ENCODE assay signal across 23 cellular contexts in genomic region chr20:59996112-59996511, GRCh38. TPM values are rescaled to one million over a fixed set of nuclear protein-coding genes. Genes with fewer than 3 reads are reported as not detected.
"Had no signal": no experiment of that assay in that cellular context is flagged by ENCODE, and none has a peak within 500 bp of the region (broad histone marks: within the 10 kb centered on the region; RNA-seq: fewer than 3 reads in every experiment).

No MANE protein-coding gene starts in this region.

- ATAC-seq: gastrocnemius medialis; left lung; natural killer cell; pancreas; sciatic nerve; stimulated activated effector memory CD8-positive, alpha-beta T cell treated with anti-CD3 and anti-CD28 coated beads, Interleukin-12 subunit alpha, Interleukin-12 subunit beta, amount 100 ng/mL, for 72 hours had no signal

- H3K36me3 ChIP-seq: colonic mucosa, gastrocnemius medialis, heart left ventricle, left lung, pancreas, right atrium auricular region, thyroid gland had no signal

- H3K27me3 ChIP-seq: colonic mucosa, gastrocnemius medialis, heart left ventricle, hepatocyte, left lung, pancreas, right atrium auricular region, thyroid gland had no signal

- H3K4me1 ChIP-seq: colonic mucosa, pancreas, thyroid gland had no signal

- FAIRE-seq: kidney, pancreas had no signal

- H3K79me2 ChIP-seq: hepatocyte had no signal

- H3K9me3 ChIP-seq: colonic mucosa, gastrocnemius medialis, heart left ventricle, left lung, lower lobe of right lung, pancreas, right atrium auricular region, stomach, thyroid gland had no signal

- DNase-seq: colonic mucosa; effector CD8-positive, alpha-beta T cell; endodermal cell; gastrocnemius medialis; heart left ventricle; kidney; left lung; lower lobe of right lung; natural killer cell; occipital lobe; pancreas; stimulated activated CD4-positive, alpha-beta T cell treated with anti-CD3 and anti-CD28 coated beads, Interleukin-2, amount 100 ng/mL, for 24 hours; stimulated activated CD4-positive, alpha-beta T cell treated with anti-CD3 and anti-CD28 coated beads, Interleukin-4, amount 100 ng/mL, for 24 hours; stimulated activated naive CD4-positive, alpha-beta T cell treated with Interleukin-2 at 50 U/mL for 16 hours; stomach; thyroid gland; trophoblast cell had no signal

- H3K4me3 ChIP-seq: colonic mucosa, gastrocnemius medialis, heart left ventricle, hepatocyte, left lung, lower lobe of right lung, pancreas, right atrium auricular region, stomach, thyroid gland had no signal

- H2AFZ ChIP-seq: hepatocyte had no signal

- H3K27ac ChIP-seq: colonic mucosa, gastrocnemius medialis, heart left ventricle, hepatocyte, left lung, lower lobe of right lung, pancreas, right atrium auricular region, stomach, thyroid gland had no signal

- H3K4me2 ChIP-seq: hepatocyte had no signal

RNA-seq across cellular contexts. Expression of gene CDH26, which starts 37.9 kb away (rescaled TPM):
- total RNA-seq: chondrocyte, epithelial cell of proximal tubule had no signal
